ENCODE assay signal across 11 cellular contexts in genomic region chr2:104856973-104857261, GRCh38. TPM values are rescaled to one million over a fixed set of nuclear protein-coding genes. Genes with fewer than 3 reads are reported as not detected.
DNase-seq lines count a peak whose midpoint lies in the region; ATAC-seq, FAIRE-seq and TF ChIP-seq lines count a peak whose summit lies in the region.
"Had no signal": no experiment of that assay in that cellular context is flagged by ENCODE, and none has a peak within 500 bp of the region (broad histone marks: within the 10 kb centered on the region; RNA-seq: fewer than 3 reads in every experiment).

No MANE protein-coding gene starts in this region.

- DNase-seq in left ventricle myocardium inferior (no peak), left ventricle myocardium superior (no peak), kidney (no peak), thoracic aorta (ENCODE audit: low spot score) (no peak), GM19240 (ENCODE audit: insufficient read length, low spot score) (no peak), ureter (ENCODE audit: low spot score) (no peak)
- DNase-seq in activated T-helper 1 cell treated with anti-CD3 and anti-CD28 coated beads, Interleukin-12 subunit alpha, Interleukin-12 subunit beta, Interleukin-2, Interleukin-4 antibody, amounts not matched to agents 30 ng/mL and 10 ng/mL and 1 ng/mL, durations not matched to agents 14 hours and 24 hours and 36 hours (ENCODE audit: low spot score), result no peak
- DNase-seq: hippocampal formation had no signal

- no peak for TF ChIP-seq CTCF in left ventricle myocardium inferior (IDR thresholded peaks at IDR 0.05; ENCODE audit: borderline replicate concordance)
- no peak for TF ChIP-seq CTCF in kidney (IDR thresholded peaks at IDR 0.05; ENCODE audit: borderline replicate concordance, extremely low read depth, insufficient read depth)
- no peak for TF ChIP-seq CTCF in thoracic aorta (IDR thresholded peaks at IDR 0.05)

- H3K27ac ChIP-seq in left ventricle myocardium inferior (replicated peaks), result no peak overlapping the region
- peak overlapping the region; percentile 81 to 91 for H3K27ac ChIP-seq in kidney (ENCODE audit: low read depth in 2 of 2, low read length in 2 of 2)
- H3K27ac ChIP-seq in thoracic aorta, result no peak overlapping the region
- H3K27ac ChIP-seq: parathyroid adenoma had no signal

- peaks cover 52% of the 10 kb centered on the region for H3K4me1 ChIP-seq in left ventricle myocardium inferior
- H3K4me1 ChIP-seq in kidney (ENCODE audit: control insufficient read depth in 1 of 2, insufficient read depth in 1 of 2, low read depth in 1 of 2, low read length in 2 of 2), result peaks cover 0 to 5% of the 10 kb centered on the region in 2 donors
- H3K4me1 ChIP-seq in thoracic aorta (ENCODE audit: control insufficient read depth in 1 of 2, low read depth in 2 of 2), result peaks cover 6 to 11% of the 10 kb centered on the region in 2 donors
- H3K4me1 ChIP-seq: parathyroid adenoma had no signal

- H3K27me3 ChIP-seq in left ventricle myocardium inferior (ENCODE audit: low read depth) (peaks cover 92% of the 10 kb centered on the region), thoracic aorta (replicated peaks; ENCODE audit: insufficient read depth) (no peaks in the 10 kb centered on the region)

- peaks cover 11% of the 10 kb centered on the region for H3K36me3 Mint-ChIP-seq in activated T-helper 1 cell treated with anti-CD3 and anti-CD28 coated beads, Interleukin-12 subunit alpha, Interleukin-12 subunit beta, Interleukin-2, Interleukin-4 antibody, amounts not matched to agents 30 ng/mL and 10 ng/mL and 1 ng/mL, durations not matched to agents 14 hours and 24 hours and 36 hours (ENCODE audit: low read depth)

- ATAC-seq in left ventricle myocardium superior, result no peak
- ATAC-seq in thoracic aorta (ENCODE audit: insufficient number of reproducible peaks, low FRiP score, low read depth), result no peak
- no peak for ATAC-seq in HG02852 (IDR thresholded peaks at IDR 0.05; ENCODE audit: unreplicated experiment)

- H3K4me3 Mint-ChIP-seq in activated T-helper 1 cell treated with anti-CD3 and anti-CD28 coated beads, Interleukin-12 subunit alpha, Interleukin-12 subunit beta, Interleukin-2, Interleukin-4 antibody, amounts not matched to agents 30 ng/mL and 10 ng/mL and 1 ng/mL, durations not matched to agents 14 hours and 24 hours and 36 hours, result peak overlapping the region; percentile 63

- H3K9ac ChIP-seq in kidney (ENCODE audit: low read length in 2 of 2), result peak overlapping the region in 1 of 2 donors; percentile 74
- H3K9ac ChIP-seq: parathyroid adenoma had no signal

- no peaks in the 10 kb centered on the region for H3K9me3 Mint-ChIP-seq in activated T-helper 1 cell treated with anti-CD3 and anti-CD28 coated beads, Interleukin-12 subunit alpha, Interleukin-12 subunit beta, Interleukin-2, Interleukin-4 antibody, amounts not matched to agents 30 ng/mL and 10 ng/mL and 1 ng/mL, durations not matched to agents 14 hours and 24 hours and 36 hours

- peak overlapping the region; percentile 67 for H3K27ac Mint-ChIP-seq in activated T-helper 1 cell treated with anti-CD3 and anti-CD28 coated beads, Interleukin-12 subunit alpha, Interleukin-12 subunit beta, Interleukin-2, Interleukin-4 antibody, amounts not matched to agents 30 ng/mL and 10 ng/mL and 1 ng/mL, durations not matched to agents 14 hours and 24 hours and 36 hours

- H3K4me1 Mint-ChIP-seq in activated T-helper 1 cell treated with anti-CD3 and anti-CD28 coated beads, Interleukin-12 subunit alpha, Interleukin-12 subunit beta, Interleukin-2, Interleukin-4 antibody, amounts not matched to agents 30 ng/mL and 10 ng/mL and 1 ng/mL, durations not matched to agents 14 hours and 24 hours and 36 hours (ENCODE audit: low read depth), result peaks cover 32% of the 10 kb centered on the region

- H3K9me3 ChIP-seq in left ventricle myocardium inferior (replicated peaks), result no peaks in the 10 kb centered on the region
- no peaks in the 10 kb centered on the region for H3K9me3 ChIP-seq in kidney (ENCODE audit: control insufficient read depth in 1 of 2, low read length in 2 of 2)
- no peaks in the 10 kb centered on the region for H3K9me3 ChIP-seq in thoracic aorta

- H3K36me3 ChIP-seq in left ventricle myocardium inferior (no peaks in the 10 kb centered on the region), kidney (ENCODE audit: control insufficient read depth in 1 of 2, insufficient read depth in 2 of 2, low read length in 2 of 2) (peaks cover 0 to 4% of the 10 kb centered on the region in 2 donors), thoracic aorta (no peaks in the 10 kb centered on the region)

- FAIRE-seq in kidney (lab: Jason Lieb, UNC), result no peak
- FAIRE-seq: TTC549 had no signal

- H3K4me3 ChIP-seq in left ventricle myocardium inferior, result peak overlapping the region; percentile 11
- peak overlapping the region; percentile 62 to 72 for H3K4me3 ChIP-seq in kidney (ENCODE audit: low read length in 2 of 2)
- peak overlapping the region; percentile 15 for H3K4me3 ChIP-seq in thoracic aorta

- intact Hi-C loops in left ventricle myocardium inferior (cut with micrococcal nuclease) (no loop called here), left ventricle myocardium superior (cut with micrococcal nuclease) (no loop called here), kidney (cut with DNase I) (no loop called here)
- intact Hi-C loops in activated T-helper 1 cell treated with anti-CD3 and anti-CD28 coated beads, Interleukin-12 subunit alpha, Interleukin-12 subunit beta, Interleukin-2, Interleukin-4 antibody, amounts not matched to agents 30 ng/mL and 10 ng/mL and 1 ng/mL, durations not matched to agents 14 hours and 24 hours and 36 hours (cut with micrococcal nuclease), result no loop called here

- H3K27me3 Mint-ChIP-seq in activated T-helper 1 cell treated with anti-CD3 and anti-CD28 coated beads, Interleukin-12 subunit alpha, Interleukin-12 subunit beta, Interleukin-2, Interleukin-4 antibody, amounts not matched to agents 30 ng/mL and 10 ng/mL and 1 ng/mL, durations not matched to agents 14 hours and 24 hours and 36 hours (ENCODE audit: insufficient read depth), result peaks cover 69% of the 10 kb centered on the region

RNA-seq across cellular contexts. Expression of gene POU3F3, which starts 3.0 kb away (rescaled TPM):
- total RNA-seq in left ventricle myocardium inferior (0.11 TPM), left ventricle myocardium superior (not detected), kidney (118 TPM), thoracic aorta (1 to 10 TPM; 1.4 to 2.0 TPM), ureter (not detected)
- not detected in 2 replicates for total RNA-seq in activated T-helper 1 cell treated with anti-CD3 and anti-CD28 coated beads, Interleukin-12 subunit alpha, Interleukin-12 subunit beta, Interleukin-2, Interleukin-4 antibody, amounts not matched to agents 30 ng/mL and 10 ng/mL and 1 ng/mL, durations not matched to agents 14 hours and 24 hours and 36 hours
- 31.4 TPM for polyA plus RNA-seq in kidney (ENCODE audit: insufficient read depth, low read depth, low replicate concordance)

Comparison
In these comparisons a context has a peak if more than half of its experiments do, and no peak if none do; other contexts are left out.
1. H3K27ac ChIP-seq: peak in kidney (2 of 2); none in left ventricle myocardium inferior (single experiment) and thoracic aorta (0 of 2).
2. H3K4me3 ChIP-seq: peak in every context shown above with its lines; median percentile 67 in kidney; 15 in thoracic aorta; 11 in left ventricle myocardium inferior.
3. RNA of gene POU3F3, which starts 3.0 kb away (total RNA-seq): 118 TPM in kidney (single experiment); 1.4 to 2.0 TPM in thoracic aorta, 0.11 TPM in left ventricle myocardium inferior (single experiment), not detected in left ventricle myocardium superior (single experiment), not detected in activated T-helper 1 cell treated with anti-CD3 and anti-CD28 coated beads, Interleukin-12 subunit alpha, Interleukin-12 subunit beta, Interleukin-2, Interleukin-4 antibody, amounts not matched to agents 30 ng/mL and 10 ng/mL and 1 ng/mL, durations not matched to agents 14 hours and 24 hours and 36 hours and not detected in ureter (single experiment); every median in the first group is over 10 times any median in the second.